In genomic region chr1:70205076-70205436, GRCh38 we compare ENCODE assay signal across 1 cellular context.
TF ChIP-seq lines count a peak whose summit lies in the region.

No MANE protein-coding gene starts in this region.

TF ChIP-seq in GM12878, 131 proteins besides CTCF, POLR2A, EP300 and RAD21 (continued from another document):
- TF ChIP-seq BCL3 (IDR thresholded peaks at IDR 0.05; ENCODE audit: borderline replicate concordance, insufficient read depth, low read depth, low read length, poor library complexity, severe bottlenecking) = no peak
- no peak for TF ChIP-seq FOXK2 (IDR thresholded peaks at IDR 0.05)
- no peak for TF ChIP-seq SUZ12 (IDR thresholded peaks at IDR 0.05; ENCODE audit: unreplicated experiment)
- TF ChIP-seq HDGF (IDR thresholded peaks at IDR 0.05) = no peak
- no peak for TF ChIP-seq ZBED1 (IDR thresholded peaks at IDR 0.05; ENCODE audit: borderline replicate concordance)
- no peak for TF ChIP-seq PAX5 (IDR thresholded peaks at IDR 0.05; ENCODE audit: borderline replicate concordance, low read depth, low read length)
- no peak for TF ChIP-seq KAT2A (conservative IDR thresholded peaks at IDR 0.05; ENCODE audit: control insufficient read depth, low read depth, low read length)
- no peak for TF ChIP-seq CBFB (IDR thresholded peaks at IDR 0.05; ENCODE audit: low read depth)
TF ChIP-seq in GM12878: peak in this region for 0.
